14 cellular contexts compared by ENCODE assay signal in the genomic region with DNA sequence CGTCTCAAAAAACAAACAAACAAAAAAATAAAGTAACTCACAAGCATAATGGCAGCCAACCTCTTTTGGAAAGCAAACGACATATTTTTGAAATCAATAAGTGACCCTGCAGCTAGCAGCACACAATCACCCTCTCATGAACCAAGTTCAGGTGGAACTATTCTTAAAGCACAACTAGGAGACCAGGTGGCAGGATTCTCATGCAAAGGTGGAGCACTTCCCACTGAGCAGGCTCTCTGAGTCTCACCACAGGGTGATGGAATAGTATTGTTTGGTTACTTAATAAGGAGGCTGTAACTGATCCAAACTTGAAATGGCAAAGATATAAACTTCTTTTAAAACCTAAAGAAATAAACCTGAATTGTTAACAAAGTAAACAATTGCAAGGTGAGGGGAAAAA.
DNase-seq lines count a peak whose midpoint lies in the region; ATAC-seq, FAIRE-seq and TF ChIP-seq lines count a peak whose summit lies in the region.
"Had no signal": no experiment of that assay in that cellular context is flagged by ENCODE, and none has a peak within 500 bp of the region (broad histone marks: within the 10 kb centered on the region; RNA-seq: fewer than 3 reads in every experiment).

No MANE protein-coding gene starts in this region.

- H3K9me3 ChIP-seq in H9 (ENCODE audit: control insufficient read depth, low read depth, low read length) (no peaks in the 10 kb centered on the region), body of pancreas (no peaks in the 10 kb centered on the region), PC-3 (ENCODE audit: low read length) (no peaks in the 10 kb centered on the region)
- H3K9me3 ChIP-seq: BLaER1 treated with 17β-estradiol and CSF1 and Interleukin-3, amounts not matched to agents 10 nM and 100 nM had no signal

- no peak for TF ChIP-seq CTCF in H9 (conservative IDR thresholded peaks at IDR 0.05)
- no peak for TF ChIP-seq CTCF in body of pancreas (IDR thresholded peaks at IDR 0.05)
- no peak for TF ChIP-seq CTCF in PC-3 (conservative IDR thresholded peaks at IDR 0.05; ENCODE audit: low read depth, low read length)

- no peaks in the 10 kb centered on the region for H3K27me3 Mint-ChIP-seq in H9 (ENCODE audit: low read depth)
- H3K27me3 Mint-ChIP-seq: B cell had no signal

- H3K27ac Mint-ChIP-seq in H9: peak overlapping the region; percentile 57 to 96 (median 82); a peak in 6 of 7 replicates
- H3K27ac Mint-ChIP-seq: B cell; CD8-positive, alpha-beta T cell had no signal

- no peak overlapping the region for H2BK5ac ChIP-seq in H9 (ENCODE audit: insufficient read length, low read length)

- H3K4me1 ChIP-seq in H9 (ENCODE audit: insufficient read depth, low read length): peaks cover 3% of the 10 kb centered on the region; the same call in 1 of the 2 replicates
- H3K4me1 ChIP-seq in body of pancreas: no peaks in the 10 kb centered on the region
- no peaks in the 10 kb centered on the region for H3K4me1 ChIP-seq in PC-3 (ENCODE audit: insufficient read depth, low read length)
- H3K4me1 ChIP-seq: BLaER1 treated with 17β-estradiol and CSF1 and Interleukin-3, amounts not matched to agents 10 nM and 100 nM had no signal

- H4K5ac ChIP-seq in H9 (ENCODE audit: insufficient read length, low read depth, low read length): no peak overlapping the region

- no peak overlapping the region for H2BK20ac ChIP-seq in H9 (ENCODE audit: low read depth, low read length, poor library complexity, severe bottlenecking)

- WGBS in H9 (ENCODE audit: extremely low coverage, insufficient read length, low lambda C conversion rate): no CpG with 5 or more reads among the region's 2 CpGs
- WGBS in body of pancreas, 2 donors: 22 to 26% methylated on average over 2 of the region's 2 CpGs

- H3K36me3 ChIP-seq in body of pancreas (replicated peaks in 1 of 2; ENCODE audit: insufficient read depth in 1 of 2, low read depth in 2 of 2): no peaks in the 10 kb centered on the region
- no peaks in the 10 kb centered on the region for H3K36me3 ChIP-seq in PC-3 (ENCODE audit: low read depth, low read length)
- H3K36me3 ChIP-seq: BLaER1 treated with 17β-estradiol and CSF1 and Interleukin-3, amounts not matched to agents 10 nM and 100 nM had no signal

- no peak overlapping the region for H3K18ac ChIP-seq in H9 (ENCODE audit: insufficient read length, low read depth, low read length)

- no peak overlapping the region for H3K4me3 Mint-ChIP-seq in H9
- H3K4me3 Mint-ChIP-seq: B cell; CD8-positive, alpha-beta T cell had no signal

- ATAC-seq in body of pancreas: no peak
- ATAC-seq in PC-3: no peak
- ATAC-seq: CD8-positive, alpha-beta T cell had no signal

- H3K9me3 Mint-ChIP-seq in H9: no peaks in the 10 kb centered on the region
- H3K9me3 Mint-ChIP-seq: CD8-positive, alpha-beta T cell had no signal

- no peaks in the 10 kb centered on the region for H3K36me3 Mint-ChIP-seq in H9 (ENCODE audit: insufficient read depth in 1 of 3, low read depth in 3 of 3)
- H3K36me3 Mint-ChIP-seq: CD8-positive, alpha-beta T cell had no signal

- CTCF ChIA-PET in PC-3 (lab: Charles Lee): no interaction called here

- H3K4me3 ChIP-seq in body of pancreas (no peak overlapping the region), PC-3 (ENCODE audit: low read length) (no peak overlapping the region)
- H3K4me3 ChIP-seq: BLaER1 treated with 17β-estradiol and CSF1 and Interleukin-3, amounts not matched to agents 10 nM and 100 nM had no signal

- H4K20me1 ChIP-seq in H9 (ENCODE audit: control insufficient read depth, insufficient read depth, insufficient read length) (no peaks in the 10 kb centered on the region), PC-3 (ENCODE audit: low read length) (no peaks in the 10 kb centered on the region)
- H4K20me1 ChIP-seq: BLaER1 treated with 17β-estradiol and CSF1 and Interleukin-3, amounts not matched to agents 10 nM and 100 nM had no signal

- H3K27ac ChIP-seq in H9 (ENCODE audit: insufficient read length, low read depth, low read length): no peak overlapping the region
- no peak overlapping the region for H3K27ac ChIP-seq in body of pancreas
- H3K27ac ChIP-seq in PC-3 (ENCODE audit: low read length): no peak overlapping the region
- H3K27ac ChIP-seq: BLaER1 treated with 17β-estradiol and CSF1 and Interleukin-3, amounts not matched to agents 10 nM and 100 nM had no signal

- H3K27me3 ChIP-seq in H9 (ENCODE audit: insufficient read depth, low read length) (no peaks in the 10 kb centered on the region), body of pancreas (no peaks in the 10 kb centered on the region), PC-3 (ENCODE audit: low read length) (no peaks in the 10 kb centered on the region)

- H2AFZ ChIP-seq in H9 (ENCODE audit: low read length): no peak overlapping the region
- no peak overlapping the region for H2AFZ ChIP-seq in PC-3 (ENCODE audit: low read length)

- no peak overlapping the region for H4K91ac ChIP-seq in H9 (ENCODE audit: insufficient read length, low read depth, low read length)

- no peaks in the 10 kb centered on the region for H3K9me2 ChIP-seq in PC-3 (replicated peaks; ENCODE audit: low read length)

- no peak overlapping the region for H3K14ac ChIP-seq in H9 (ENCODE audit: insufficient read depth, low read length)

- no peak overlapping the region for H2BK12ac ChIP-seq in H9 (ENCODE audit: insufficient read length, low read depth, low read length)

- H3K23me2 ChIP-seq in H9 (ENCODE audit: insufficient read length, low read depth, low read length, poor library complexity, severe bottlenecking): no peaks in the 10 kb centered on the region

- peak overlapping the region; percentile 32 for H3K4me2 ChIP-seq in H9 (ENCODE audit: insufficient read depth, insufficient read length, low read length)
- H3K4me2 ChIP-seq in PC-3 (ENCODE audit: low read length): no peak overlapping the region
- H3K4me2 ChIP-seq: BLaER1 treated with 17β-estradiol and CSF1 and Interleukin-3, amounts not matched to agents 10 nM and 100 nM had no signal

- DNase-seq in H9: peak; percentile 46
- peak in 3 of 4 donors; percentile 1 to 31 (median 29) for DNase-seq in body of pancreas
- DNase-seq in iPS-NIHi7 (ENCODE audit: extremely low spot score): peak; percentile 18
- no peak for DNase-seq in PC-3
- no peak for DNase-seq in H54 (ENCODE audit: insufficient read length, low spot score)
- DNase-seq in LoVo (ENCODE audit: low spot score): no peak
- DNase-seq: Calu3; CD8-positive, alpha-beta T cell; DMS79 treated with DMSO at 0.1 percent for 48 hours; GF-D8; IMR-90 had no signal

- no peak overlapping the region for H2AK5ac ChIP-seq in H9 (ENCODE audit: insufficient read length, low read length)

- FAIRE-seq in H54 (lab: Jason Lieb, UNC): no peak
- FAIRE-seq: HTR-8/SVneo had no signal

- H3K79me2 ChIP-seq in H9 (ENCODE audit: insufficient read depth, low read length): no peaks in the 10 kb centered on the region
- no peaks in the 10 kb centered on the region for H3K79me2 ChIP-seq in PC-3 (ENCODE audit: low read length)

- no peak overlapping the region for H3K56ac ChIP-seq in H9 (ENCODE audit: insufficient read length, low read depth, low read length)

- no peaks in the 10 kb centered on the region for H3K79me1 ChIP-seq in H9 (ENCODE audit: insufficient read depth, low read depth, low read length, poor library complexity, severe bottlenecking)

- BruUV-seq in PC-3 (replicated peaks; lab: Mats Ljungman, UMichigan): no TSS peak

- no peak overlapping the region for H3K23ac ChIP-seq in H9 (ENCODE audit: insufficient read length, low read depth, low read length)

- H2BK15ac ChIP-seq in H9 (ENCODE audit: low read depth, low read length): no peak overlapping the region

- no peak overlapping the region for H3K4ac ChIP-seq in H9 (ENCODE audit: low read depth, low read length)

- H4K8ac ChIP-seq in H9 (replicated peaks; ENCODE audit: insufficient read length, low read depth, low read length): no peak overlapping the region

- no peaks in the 10 kb centered on the region for H3F3A ChIP-seq in PC-3 (ENCODE audit: low read length, unreplicated experiment)

- TF ChIP-seq POLR2A in body of pancreas (IDR thresholded peaks at IDR 0.05): no peak
- no peak for TF ChIP-seq POLR2A in H54 (IDR thresholded peaks at IDR 0.05; ENCODE audit: low read depth, low read length)

- H3T11ph ChIP-seq in H9 (ENCODE audit: low read length): no peak overlapping the region

- H3K9ac ChIP-seq in H9 (ENCODE audit: extremely low read depth, insufficient read length, low read length) (no peak overlapping the region), PC-3 (ENCODE audit: low read length) (no peak overlapping the region)
- H3K9ac ChIP-seq: BLaER1 treated with 17β-estradiol and CSF1 and Interleukin-3, amounts not matched to agents 10 nM and 100 nM had no signal

- no peak overlapping the region for H2BK120ac ChIP-seq in H9 (ENCODE audit: low read depth, low read length, poor library complexity, severe bottlenecking)

- intact Hi-C loops in body of pancreas (cut with DNase I) (no loop called here), PC-3 (cut with micrococcal nuclease) (no loop called here)

- POLR2A ChIA-PET in PC-3 (lab: Charles Lee; ENCODE audit: unreplicated experiment): no interaction called here

- peaks cover 26 to 29% of the 10 kb centered on the region in 2 experiments for H3K4me1 Mint-ChIP-seq in H9
- H3K4me1 Mint-ChIP-seq: B cell had no signal

Comparison
In these comparisons a context has a peak if more than half of its experiments do, and no peak if none do; other contexts are left out.
1. DNase-seq: peak in H9 (single experiment), body of pancreas (3 of 4) and iPS-NIHi7 (single experiment); none in PC-3 (single experiment), H54 (single experiment) and LoVo (single experiment).